10 cellular contexts compared by ENCODE assay signal in genomic region chr10:60414877-60415585, GRCh38. TPM values are rescaled to one million over a fixed set of nuclear protein-coding genes. Genes with fewer than 3 reads are reported as not detected.
A peak's percentile ranks its signal among the peaks of the same experiment; 100 is the strongest.
DNase-seq lines count a peak whose midpoint lies in the region; ATAC-seq and TF ChIP-seq lines count a peak whose summit lies in the region.
"Had no signal": no experiment of that assay in that cellular context is flagged by ENCODE, and none has a peak within 500 bp of the region (broad histone marks: within the 10 kb centered on the region; RNA-seq: fewer than 3 reads in every experiment).

No MANE protein-coding gene starts in this region.

- peaks cover 30% of the 10 kb centered on the region for H3K4me1 ChIP-seq in SJCRH30
- peaks cover 7% of the 10 kb centered on the region for H3K4me1 ChIP-seq in smooth muscle cell (ENCODE audit: low read depth)

- peaks cover 17% of the 10 kb centered on the region for H4K20me1 ChIP-seq in smooth muscle cell (ENCODE audit: low read depth)

- H3K9me3 ChIP-seq in SJCRH30 (replicated peaks) (peaks cover 6% of the 10 kb centered on the region), smooth muscle cell (replicated peaks; ENCODE audit: low read depth) (no peaks in the 10 kb centered on the region)

- H3K27me3 ChIP-seq in SJCRH30 (no peaks in the 10 kb centered on the region), smooth muscle cell (ENCODE audit: low read depth) (no peaks in the 10 kb centered on the region)

- peak; percentile 30 for DNase-seq in NCI-H748 (lab: John Stamatoyannopoulos, UW; ENCODE audit: unreplicated experiment)
- DNase-seq in NCI-H748 treated with DMSO at 0.1 percent for 48 hours (lab: John Stamatoyannopoulos, UW) = no peak
- DNase-seq in SJCRH30 = peak; percentile 81 to 83
- DNase-seq in fibroblast of mammary gland (ENCODE audit: low read depth) = peak; percentile 86
- no peak for DNase-seq in smooth muscle cell (lab: John Stamatoyannopoulos, UW; ENCODE audit: unreplicated experiment)
- DNase-seq in NCI-H526 treated with DMSO at 0.1 percent for 48 hours (lab: John Stamatoyannopoulos, UW) = no peak
- DNase-seq: activated effector memory CD4-positive, alpha-beta T cell treated with anti-CD3 and anti-CD28 coated beads, Interleukin-2, amount 50 U/mL, for 16 hours had no signal

- TF ChIP-seq CTCF in fibroblast of mammary gland (conservative IDR thresholded peaks at IDR 0.05; ENCODE audit: control insufficient read depth, insufficient read depth, low read depth, low read length) (no peak), smooth muscle cell (IDR thresholded peaks at IDR 0.05; ENCODE audit: borderline replicate concordance, insufficient read depth, poor library complexity, severe bottlenecking) (no peak)

- H3K27ac ChIP-seq in SJCRH30 (peak overlapping the region; percentile 89), smooth muscle cell (ENCODE audit: low read depth) (peak overlapping the region; percentile 72)
- H3K27ac ChIP-seq: 22Rv1 had no signal

- H3F3A ChIP-seq in smooth muscle cell (ENCODE audit: low read depth) = peaks cover 3% of the 10 kb centered on the region

- no peaks in the 10 kb centered on the region for H3K79me2 ChIP-seq in smooth muscle cell (ENCODE audit: low read depth)

- no peak overlapping the region for H3K9ac ChIP-seq in smooth muscle cell (ENCODE audit: low read depth)

- H3K4me3 ChIP-seq in SJCRH30 (no peak overlapping the region), fibroblast of mammary gland (ENCODE audit: control insufficient read depth, low read depth, low read length) (no peak overlapping the region), smooth muscle cell (no peak overlapping the region)

- H3K36me3 ChIP-seq in SJCRH30 (no peaks in the 10 kb centered on the region), smooth muscle cell (ENCODE audit: low read depth) (no peaks in the 10 kb centered on the region)

- no peak for ATAC-seq in GM21717 (IDR thresholded peaks at IDR 0.05; ENCODE audit: unreplicated experiment)
- no peak for ATAC-seq in GM18907 (IDR thresholded peaks at IDR 0.05; ENCODE audit: unreplicated experiment)

- H3K4me2 ChIP-seq in smooth muscle cell = peak overlapping the region; percentile 74

- 31% methylated on average over 12 of the region's 12 CpGs for WGBS in smooth muscle cell (ENCODE audit: low lambda C conversion rate)

- H2AFZ ChIP-seq in smooth muscle cell (ENCODE audit: low read depth) = no peak overlapping the region

RNA-seq across cellular contexts. Expression of gene ANK3, which starts 25.4 kb away (rescaled TPM):
- total RNA-seq in SJCRH30 (2014; rRNA removed; shearing (Covaris generic)) = 2.5 and 2.6 TPM in 2 replicates
- total RNA-seq in smooth muscle cell = 85.5 and 86.4 TPM in 2 replicates
- polyA plus RNA-seq in smooth muscle cell = 28.2 and 41.2 TPM in 2 replicates

Comparison
In these comparisons a context has a peak if more than half of its experiments do, and no peak if none do; other contexts are left out.
1. DNase-seq: peak in NCI-H748 (single experiment), SJCRH30 (2 of 2) and fibroblast of mammary gland (single experiment); none in NCI-H748 treated with DMSO at 0.1 percent for 48 hours (single experiment), smooth muscle cell (single experiment) and NCI-H526 treated with DMSO at 0.1 percent for 48 hours (single experiment).
2. RNA of gene ANK3, which starts 25.4 kb away (total RNA-seq): 85.5 to 86.4 TPM in smooth muscle cell; 2.5 to 2.6 TPM in SJCRH30; every median in the first group is over 10 times any median in the second.